In the genomic region with DNA sequence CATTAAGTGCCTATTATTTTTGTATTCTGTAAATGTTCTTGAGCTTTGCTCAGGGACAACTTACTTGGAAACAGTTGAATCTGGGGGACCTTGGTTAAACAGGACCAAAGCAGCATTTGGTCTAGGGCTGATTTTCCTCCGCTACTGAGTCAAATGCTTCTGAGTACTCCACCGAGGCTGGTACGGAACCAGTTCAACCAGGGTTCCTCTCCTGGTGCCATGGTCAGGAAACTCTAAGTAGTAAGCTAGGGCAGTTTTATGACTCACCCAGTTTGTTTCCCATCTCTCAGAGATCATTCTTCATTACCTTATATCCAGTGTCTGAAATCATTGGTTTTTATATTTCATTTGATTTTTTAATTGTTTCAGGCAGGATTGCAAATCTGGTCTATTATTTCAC, we compare ENCODE assay signal across 16 cellular contexts.
"Had no signal": no experiment of that assay in that cellular context is flagged by ENCODE, and none has a peak within 500 bp of the region (broad histone marks: within the 10 kb centered on the region; RNA-seq: fewer than 3 reads in every experiment).

No MANE protein-coding gene starts in this region.

- FAIRE-seq: kidney had no signal

- DNase-seq: activated CD4-positive, alpha-beta T cell treated with anti-CD3 and anti-CD28 coated beads, Interleukin-2, amount 50 U/mL, for 1 hour; activated CD8-positive, alpha-beta memory T cell treated with anti-CD3 and anti-CD28 coated beads, Interleukin-2, amount 50 U/mL, for 4 hours; activated naive CD4-positive, alpha-beta T cell treated with anti-CD3 and anti-CD28 coated beads for 36 hours; activated T-cell treated with anti-CD3 and anti-CD28 coated beads, Interleukin-2, amount 50 U/mL, for 4 hours; effector CD4-positive, alpha-beta T cell; foreskin fibroblast; glutamatergic neuron; hypothalamus; kidney; midbrain; stimulated activated naive CD4-positive, alpha-beta T cell; thyroid gland had no signal

- H3K4me3 ChIP-seq: lung, thyroid gland had no signal

- H3K27me3 Mint-ChIP-seq: progenitor cell of endocrine pancreas had no signal

- H3K27ac ChIP-seq: thyroid gland had no signal

- H3K9me3 Mint-ChIP-seq: activated naive CD4-positive, alpha-beta T cell treated with anti-CD3 and anti-CD28 coated beads for 36 hours; activated T-cell treated with anti-CD3 and anti-CD28 coated beads, Interleukin-2, amount 50 U/mL, for 4 hours; neural crest cell had no signal

- H3K4me1 Mint-ChIP-seq: neural crest cell had no signal

- H3K27me3 ChIP-seq: thyroid gland had no signal

- H3K9me3 ChIP-seq: thyroid gland had no signal

- H3K27ac Mint-ChIP-seq: activated naive CD4-positive, alpha-beta T cell treated with anti-CD3 and anti-CD28 coated beads for 36 hours; progenitor cell of endocrine pancreas had no signal

- H3K4me3 Mint-ChIP-seq: activated naive CD4-positive, alpha-beta T cell treated with anti-CD3 and anti-CD28 coated beads for 36 hours; activated T-cell treated with anti-CD3 and anti-CD28 coated beads, Interleukin-2, amount 50 U/mL, for 4 hours; neural crest cell had no signal

- ATAC-seq: activated T-cell treated with anti-CD3 and anti-CD28 coated beads, Interleukin-2, amount 50 U/mL, for 4 hours; left lobe of liver had no signal

- H3K4me1 ChIP-seq: thyroid gland had no signal
